In genomic region chr2:26814072-26814765, GRCh38 we compare ENCODE assay signal across 12 cellular contexts. TPM values are rescaled to one million over a fixed set of nuclear protein-coding genes. Genes with fewer than 3 reads are reported as not detected.
"Had no signal": no experiment of that assay in that cellular context is flagged by ENCODE, and none has a peak within 500 bp of the region (broad histone marks: within the 10 kb centered on the region; RNA-seq: fewer than 3 reads in every experiment).

No MANE protein-coding gene starts in this region.

RNA-seq across cellular contexts. Expression of gene DPYSL5, which starts 33.7 kb away (rescaled TPM):
- total RNA-seq: activated B cell treated with CpG ODN at 0.5 μM for 24 hours; activated CD4-positive, alpha-beta memory T cell treated with anti-CD3 and anti-CD28 coated beads for 36 hours; activated CD4-positive, alpha-beta memory T cell treated with anti-CD3 and anti-CD28 coated beads, Interleukin-2, amount 10 ng/mL, durations not matched to agents 7 days and 5 days; activated CD4-positive, alpha-beta T cell treated with anti-CD3 and anti-CD28 coated beads, Interleukin-2, amount 10 ng/mL, durations not matched to agents 24 days and 14 days; activated CD4-positive, alpha-beta T cell treated with anti-CD3 and anti-CD28 coated beads, Interleukin-2, amount 10 ng/mL, durations not matched to agents 7 days and 5 days; activated CD8-positive, alpha-beta memory T cell treated with anti-CD3 and anti-CD28 coated beads for 36 hours; activated CD8-positive, alpha-beta memory T cell treated with anti-CD3 and anti-CD28 coated beads, Interleukin-2, amount 10 ng/mL, durations not matched to agents 7 days and 5 days; activated CD8-positive, alpha-beta T cell treated with anti-CD3 and anti-CD28 coated beads for 36 hours; activated CD8-positive, alpha-beta T cell treated with anti-CD3 and anti-CD28 coated beads, Interleukin-2, amount 10 ng/mL, durations not matched to agents 7 days and 5 days; T-cell; T-helper 17 cell; T-helper 2 cell treated with Interferon-gamma antibody and Interleukin-4, amounts not matched to agents 100 ng/mL and 5 ng/mL, for 36 hours had no signal
